In genomic region chr5:42500003-42500599, GRCh38 we compare ENCODE assay signal across 15 cellular contexts.
"Had no signal": no experiment of that assay in that cellular context is flagged by ENCODE, and none has a peak within 500 bp of the region (broad histone marks: within the 10 kb centered on the region; RNA-seq: fewer than 3 reads in every experiment).

No MANE protein-coding gene starts in this region.

- H3K27ac Mint-ChIP-seq: activated naive CD8-positive, alpha-beta T cell; endodermal cell; nephron; type B pancreatic cell had no signal

- H3K36me3 ChIP-seq: left lung had no signal

- DNase-seq: activated CD4-positive, alpha-beta T cell treated with anti-CD3 and anti-CD28 coated beads, Interleukin-2, amount 50 U/mL, for 1 hour; activated CD8-positive, alpha-beta memory T cell treated with anti-CD3 and anti-CD28 coated beads for 24 hours; activated gamma-delta T cell treated with Interleukin-2 at 50 U/mL for 16 hours; anterior cingulate cortex; endodermal cell; head of caudate nucleus; left lung; mesendoderm; stimulated activated CD4-positive, alpha-beta T cell treated with anti-CD3 and anti-CD28 coated beads, Interleukin-15, amount 100 ng/mL, for 24 hours; stimulated activated CD4-positive, alpha-beta T cell treated with anti-CD3 and anti-CD28 coated beads, Interleukin-4, amount 100 ng/mL, for 1 hour; stimulated activated naive CD4-positive, alpha-beta T cell treated with Interleukin-2 at 50 U/mL for 16 hours had no signal

- H3K36me3 Mint-ChIP-seq: activated naive CD8-positive, alpha-beta T cell; type B pancreatic cell had no signal

- ATAC-seq: left lung had no signal

- H3K4me3 Mint-ChIP-seq: activated naive CD8-positive, alpha-beta T cell; endodermal cell; nephron; type B pancreatic cell had no signal

- H3K27ac ChIP-seq: left lung, SK-N-MC had no signal

- H3K4me3 ChIP-seq: left lung, SK-N-MC had no signal

- H3K9me3 Mint-ChIP-seq: endodermal cell, nephron, type B pancreatic cell had no signal

- H3K27me3 Mint-ChIP-seq: activated naive CD8-positive, alpha-beta T cell; type B pancreatic cell had no signal

- H3K9me3 ChIP-seq: left lung had no signal

- H3K27me3 ChIP-seq: left lung had no signal

- H3K4me1 ChIP-seq: left lung had no signal
